ENCODE assay signal across 8 cellular contexts in genomic region chr2:151289972-151290335, GRCh38. TPM values are rescaled to one million over a fixed set of nuclear protein-coding genes. Genes with fewer than 3 reads are reported as not detected.
DNase-seq lines count a peak whose midpoint lies in the region; ATAC-seq and TF ChIP-seq lines count a peak whose summit lies in the region.

No MANE protein-coding gene starts in this region.

- intact Hi-C loops in upper lobe of right lung (cut with DNase I) = no loop called here

- H3K9me3 ChIP-seq in mucosa of rectum (ENCODE audit: control insufficient read depth in 2 of 2, low read length in 2 of 2) (no peaks in the 10 kb centered on the region), upper lobe of right lung (no peaks in the 10 kb centered on the region)

- H3K27ac ChIP-seq in mucosa of rectum (ENCODE audit: low read depth in 2 of 2, low read length in 2 of 2) = peak overlapping the region; percentile 95 to 98
- peak overlapping the region; percentile 99 for H3K27ac ChIP-seq in upper lobe of right lung

- no peaks in the 10 kb centered on the region for H3K27me3 Mint-ChIP-seq in effector memory CD8-positive, alpha-beta T cell

- H3K9ac ChIP-seq in mucosa of rectum (ENCODE audit: low read depth in 1 of 2, low read length in 2 of 2) = peak overlapping the region; percentile 93 to 98

- peak; percentile 64 for DNase-seq in AG08395 (ENCODE audit: low spot score)
- DNase-seq in SK-MEL-5 (ENCODE audit: low read depth, low spot score) = peak; percentile 44
- peak in 2 of 3 experiments; percentile 6 for DNase-seq in effector memory CD8-positive, alpha-beta T cell
- DNase-seq in upper lobe of right lung = no peak
- no peak for DNase-seq in amniotic stem cell (lab: John Stamatoyannopoulos, UW)

- peaks cover 0 to 6% of the 10 kb centered on the region in 2 donors for H3K4me1 ChIP-seq in mucosa of rectum (ENCODE audit: control insufficient read depth in 2 of 2, insufficient read depth in 2 of 2, low read length in 2 of 2)
- peaks cover 4% of the 10 kb centered on the region for H3K4me1 ChIP-seq in upper lobe of right lung

- H3K27ac Mint-ChIP-seq in effector memory CD8-positive, alpha-beta T cell = peak overlapping the region; percentile 94 to 99

- no peaks in the 10 kb centered on the region for H3K36me3 ChIP-seq in mucosa of rectum (ENCODE audit: control insufficient read depth in 2 of 2, insufficient read depth in 2 of 2, low read length in 2 of 2)
- no peaks in the 10 kb centered on the region for H3K36me3 ChIP-seq in upper lobe of right lung

- no peaks in the 10 kb centered on the region for H3K9me3 Mint-ChIP-seq in effector memory CD8-positive, alpha-beta T cell

- H3K4me3 Mint-ChIP-seq in effector memory CD8-positive, alpha-beta T cell = peak overlapping the region; percentile 84 to 95

- peaks cover 32% of the 10 kb centered on the region in 2 donors for H3K4me1 Mint-ChIP-seq in effector memory CD8-positive, alpha-beta T cell (ENCODE audit: low read depth in 2 of 2)

- H3K36me3 Mint-ChIP-seq in effector memory CD8-positive, alpha-beta T cell (ENCODE audit: insufficient read depth) = peaks cover 21% of the 10 kb centered on the region

- H3K27me3 ChIP-seq in mucosa of rectum (ENCODE audit: control insufficient read depth in 2 of 2, insufficient read depth in 2 of 2, low read length in 2 of 2) (no peaks in the 10 kb centered on the region), upper lobe of right lung (no peaks in the 10 kb centered on the region)

- H3K4me3 ChIP-seq in mucosa of rectum (ENCODE audit: low read length in 2 of 2) (peak overlapping the region; percentile 86 to 87), upper lobe of right lung (peak overlapping the region; percentile 68)

- no peak for TF ChIP-seq CTCF in upper lobe of right lung (IDR thresholded peaks at IDR 0.05)

- in situ Hi-C loops in SK-MEL-5 (cut with HindIII; ENCODE audit: low pct_unique_long_range_greater_than_20kb, low sequenced_read_pairs) = no loop called here

- ATAC-seq in GM18517 (IDR thresholded peaks at IDR 0.05; ENCODE audit: unreplicated experiment) (peak; percentile 18), HG02981 (IDR thresholded peaks at IDR 0.05; ENCODE audit: unreplicated experiment) (peak; percentile 26), upper lobe of right lung (peak; percentile 29)
- ATAC-seq in effector memory CD8-positive, alpha-beta T cell (replicated peaks) = peak; percentile 11

RNA-seq across cellular contexts. Expression of gene NMI, which starts 0.5 kb away (rescaled TPM):
- 1.7 and 2.2 TPM in 2 replicates for total RNA-seq in SK-MEL-5 (2014; rRNA removed; shearing (Covaris generic))
- polyA plus RNA-seq in SK-MEL-5 (2015; cell fraction: cytosol; rRNA removed) = 2.2 and 3.1 TPM in 2 replicates
- 0.87 and 3.1 TPM in 2 replicates for polyA plus RNA-seq in SK-MEL-5 (2015; cell fraction: nucleus; rRNA removed)
- total RNA-seq in upper lobe of right lung = 24.5 TPM

RNA-seq across cellular contexts. Expression of gene RBM43, which starts 28.3 kb away (rescaled TPM):
- total RNA-seq in SK-MEL-5 (2014; rRNA removed; shearing (Covaris generic)) = 4.9 and 5.8 TPM in 2 replicates
- polyA plus RNA-seq in SK-MEL-5 (2015; cell fraction: cytosol; rRNA removed) = 4.8 and 4.9 TPM in 2 replicates
- polyA plus RNA-seq in SK-MEL-5 (2015; cell fraction: nucleus; rRNA removed) = 2.9 and 4.5 TPM in 2 replicates
- total RNA-seq in upper lobe of right lung = 9.4 TPM

Comparison
In these comparisons a context has a peak if more than half of its experiments do, and no peak if none do; other contexts are left out.
1. DNase-seq: peak in AG08395 (single experiment), SK-MEL-5 (single experiment) and effector memory CD8-positive, alpha-beta T cell (2 of 3); none in upper lobe of right lung (single experiment) and amniotic stem cell (single experiment).
2. Peak in every context shown above with its lines, with median percentiles within 50 percentile points of each other: ATAC-seq.